In genomic region chr3:49929333-49930240, GRCh38 we compare ENCODE assay signal across 8 cellular contexts. TPM values are rescaled to one million over a fixed set of nuclear protein-coding genes. Genes with fewer than 3 reads are reported as not detected.
DNase-seq lines count a peak whose midpoint lies in the region; ATAC-seq and TF ChIP-seq lines count a peak whose summit lies in the region.

Gene MON1A (minus strand): TSS chr3:49929811. CDS start chr3:49913346, 16,465 bp downstream.

- H3K9me3 Mint-ChIP-seq in naive thymus-derived CD8-positive, alpha-beta T cell: no peaks in the 10 kb centered on the region

- H3K79me2 ChIP-seq in fibroblast of lung (ENCODE audit: control insufficient read depth, insufficient read depth, low read length): peaks cover 2% of the 10 kb centered on the region

- H3K36me3 Mint-ChIP-seq in naive thymus-derived CD8-positive, alpha-beta T cell: peaks cover 0 to 5% (median 0%) of the 10 kb centered on the region in 3 donors

- peaks cover 4% of the 10 kb centered on the region for H3K4me1 ChIP-seq in fibroblast of lung (ENCODE audit: control insufficient read depth, extremely low read depth, insufficient read depth, low read length)

- no peaks in the 10 kb centered on the region for H3K27me3 Mint-ChIP-seq in naive thymus-derived CD8-positive, alpha-beta T cell

- peaks cover 13 to 35% (median 27%) of the 10 kb centered on the region in 4 donors for H3K4me1 Mint-ChIP-seq in naive thymus-derived CD8-positive, alpha-beta T cell

- peak within 1 kb of the TSS; percentile 91 for H3K4me2 ChIP-seq in fibroblast of lung (ENCODE audit: extremely low read depth, insufficient read depth, low read length)

- peak; percentile 79 for ATAC-seq in GM21717 (IDR thresholded peaks at IDR 0.05; ENCODE audit: unreplicated experiment)
- ATAC-seq in naive thymus-derived CD8-positive, alpha-beta T cell: peak; percentile 92 to 97

- no peaks in the 10 kb centered on the region for H3K36me3 ChIP-seq in fibroblast of lung (ENCODE audit: control insufficient read depth, insufficient read depth, low read length)

- peak within 1 kb of the TSS; percentile 99 for H2AFZ ChIP-seq in fibroblast of lung (ENCODE audit: low read length)

- H3K27me3 ChIP-seq in fibroblast of lung (ENCODE audit: control insufficient read depth, insufficient read depth, low read length): no peaks in the 10 kb centered on the region

- no peaks in the 10 kb centered on the region for H4K20me1 ChIP-seq in fibroblast of lung (ENCODE audit: control insufficient read depth, extremely low read depth, insufficient read depth, low read length)

- H3K27ac Mint-ChIP-seq in naive thymus-derived CD8-positive, alpha-beta T cell: peak within 1 kb of the TSS; percentile 43 to 93 (median 92)

- in situ Hi-C loops in KBM-7 (cut with MboI; ENCODE audit: low pct_unique_long_range_greater_than_20kb, low sequenced_read_pairs): no loop called here

- peak within 1 kb of the TSS; percentile 66 for H3K9ac ChIP-seq in fibroblast of lung (ENCODE audit: insufficient read depth, low read length)

- POLR2A ChIA-PET in naive thymus-derived CD8-positive, alpha-beta T cell (lab: Charles Lee): interaction anchor here (0.6 to 2.7 kb wide), 5 partner anchors 10 to 511 kb away, joined by 3 to 29 read pairs (median 3); partner anchors contain the start of gene RBM6

- H3K27ac ChIP-seq in fibroblast of lung (ENCODE audit: insufficient read depth, low read length): peak within 1 kb of the TSS; percentile 48

- peak within 1 kb of the TSS; percentile 66 to 93 (median 90) for H3K4me3 ChIP-seq in fibroblast of lung (replicated peaks in 1 of 4; ENCODE audit: control extremely low read depth in 1 of 4, insufficient read depth in 1 of 4, low read depth in 3 of 4, low read length in 4 of 4)

- no peaks in the 10 kb centered on the region for H3K9me3 ChIP-seq in fibroblast of lung (ENCODE audit: control insufficient read depth, insufficient read depth, low read depth, low read length)

- peak within 1 kb of the TSS; percentile 79 to 89 (median 84) for H3K4me3 Mint-ChIP-seq in naive thymus-derived CD8-positive, alpha-beta T cell

- TF ChIP-seq CTCF in fibroblast of lung (conservative IDR thresholded peaks at IDR 0.05 in 1 of 2, IDR thresholded peaks at IDR 0.05 in 1 of 2; ENCODE audit: low read depth in 1 of 2, low read length in 2 of 2): peak in 1 of 2 donors; percentile 8

- DNase-seq in Daoy (ENCODE audit: low read depth): peak; percentile 92
- DNase-seq in KBM-7: peak; percentile 85
- peak; percentile 91 for DNase-seq in RKO (ENCODE audit: low spot score)
- DNase-seq in activated T-helper 1 cell treated with anti-CD3 and anti-CD28 coated beads, Interleukin-2, amount 50 U/mL, for 16 hours (ENCODE audit: low read depth in 1 of 2, low spot score in 1 of 2): peak; percentile 75 to 76
- DNase-seq in fibroblast of lung (ENCODE audit: low read depth in 2 of 2): peak; percentile 84 to 91
- peak; percentile 69 to 90 (median 76) for DNase-seq in naive thymus-derived CD8-positive, alpha-beta T cell
- peak; percentile 53 to 83 (median 74) for DNase-seq in stimulated activated naive CD4-positive, alpha-beta T cell (lab: John Stamatoyannopoulos, UW)

RNA-seq across cellular contexts. Expression of gene MON1A, which starts in this region (rescaled TPM):
- total RNA-seq in Daoy (2014; rRNA removed; shearing (Covaris generic)): 7.9 and 14.1 TPM in 2 replicates
- 11.8 and 12.2 TPM in 2 replicates for total RNA-seq in fibroblast of lung
- 6.7 and 9.3 TPM in 2 replicates for polyA plus RNA-seq in fibroblast of lung
- polyA plus RNA-seq in fibroblast of lung (2012): 7.8 and 12.6 TPM in 2 replicates
- polyA minus RNA-seq in fibroblast of lung (ENCODE audit: low replicate concordance): 10.1 and 12.9 TPM in 2 replicates
- 10 to 100 TPM in 1 of 2 experiments, 1 to 10 TPM in 1; 9.0 to 10.1 TPM for total RNA-seq in naive thymus-derived CD8-positive, alpha-beta T cell
- polyA plus RNA-seq in naive thymus-derived CD8-positive, alpha-beta T cell: 10 to 100 TPM; 12.2 to 21.0 (median 13.7) TPM

Comparison
In these comparisons a context has a peak if more than half of its experiments do, and no peak if none do; other contexts are left out.
1. Peak in every context shown above with its lines: DNase-seq, ATAC-seq, H3K4me3 ChIP-seq and H3K27ac ChIP-seq.